ENCODE assay signal across 8 cellular contexts in genomic region chr12:79174656-79175055, GRCh38.
DNase-seq lines count a peak whose midpoint lies in the region; ATAC-seq, FAIRE-seq and TF ChIP-seq lines count a peak whose summit lies in the region.

No MANE protein-coding gene starts in this region.

- H3K4me3 Mint-ChIP-seq in activated CD4-positive, alpha-beta T cell treated with anti-CD3 and anti-CD28 coated beads, Interleukin-2, amount 10 ng/mL, durations not matched to agents 24 days and 14 days: no peak overlapping the region

- ATAC-seq in GM21526 (IDR thresholded peaks at IDR 0.05; ENCODE audit: low FRiP score, unreplicated experiment): peak; percentile 74

- H3K27ac Mint-ChIP-seq in activated CD4-positive, alpha-beta T cell treated with anti-CD3 and anti-CD28 coated beads, Interleukin-2, amount 10 ng/mL, durations not matched to agents 24 days and 14 days: no peak overlapping the region

- no peak for FAIRE-seq in HTR-8/SVneo (lab: Jason Lieb, UNC)

- H3K27me3 Mint-ChIP-seq in activated CD4-positive, alpha-beta T cell treated with anti-CD3 and anti-CD28 coated beads, Interleukin-2, amount 10 ng/mL, durations not matched to agents 24 days and 14 days: no peaks in the 10 kb centered on the region

- peak; percentile 35 for DNase-seq in EH (ENCODE audit: low read depth)
- DNase-seq in LoVo (ENCODE audit: low spot score): peak; percentile 41
- DNase-seq in dermis blood vessel endothelial cell: peak; percentile 87
- DNase-seq in skeletal muscle cell (ENCODE audit: low read depth): peak; percentile 33
- no peak for DNase-seq in HTR-8/SVneo (ENCODE audit: insufficient read length, low spot score)
- DNase-seq in activated CD4-positive, alpha-beta T cell treated with anti-CD3 and anti-CD28 coated beads, Interleukin-2, amount 10 ng/mL, durations not matched to agents 24 days and 14 days: no peak
- no peak for DNase-seq in esophagus squamous epithelium (lab: John Stamatoyannopoulos, UW)

- H3K4me1 ChIP-seq in esophagus squamous epithelium: no peaks in the 10 kb centered on the region

- TF ChIP-seq CTCF in esophagus squamous epithelium (IDR thresholded peaks at IDR 0.05): no peak

- H3K27me3 ChIP-seq in esophagus squamous epithelium: no peaks in the 10 kb centered on the region

- no peaks in the 10 kb centered on the region for H3K9me3 ChIP-seq in esophagus squamous epithelium

- no peak overlapping the region for H3K27ac ChIP-seq in esophagus squamous epithelium

- no peaks in the 10 kb centered on the region for H3K9me3 Mint-ChIP-seq in activated CD4-positive, alpha-beta T cell treated with anti-CD3 and anti-CD28 coated beads, Interleukin-2, amount 10 ng/mL, durations not matched to agents 24 days and 14 days

- H3K4me3 ChIP-seq in skeletal muscle cell (ENCODE audit: low read depth, low read length) (no peak overlapping the region), esophagus squamous epithelium (no peak overlapping the region)

- H3K36me3 ChIP-seq in esophagus squamous epithelium: no peaks in the 10 kb centered on the region

- no peaks in the 10 kb centered on the region for H3K36me3 Mint-ChIP-seq in activated CD4-positive, alpha-beta T cell treated with anti-CD3 and anti-CD28 coated beads, Interleukin-2, amount 10 ng/mL, durations not matched to agents 24 days and 14 days (ENCODE audit: low read depth)

- no peaks in the 10 kb centered on the region for H3K4me1 Mint-ChIP-seq in activated CD4-positive, alpha-beta T cell treated with anti-CD3 and anti-CD28 coated beads, Interleukin-2, amount 10 ng/mL, durations not matched to agents 24 days and 14 days

- TF ChIP-seq POLR2A in esophagus squamous epithelium (IDR thresholded peaks at IDR 0.05): no peak

- WGBS in esophagus squamous epithelium, 2 donors: 7 to 14% methylated on average over 1 of the region's 1 CpG

- intact Hi-C loops in activated CD4-positive, alpha-beta T cell treated with anti-CD3 and anti-CD28 coated beads, Interleukin-2, amount 10 ng/mL, durations not matched to agents 24 days and 14 days (cut with micrococcal nuclease): no loop called here
- intact Hi-C loops in esophagus squamous epithelium (cut with DNase I): no loop called here

Comparison
In these comparisons a context has a peak if more than half of its experiments do, and no peak if none do; other contexts are left out.
1. DNase-seq: peak in EH (single experiment), LoVo (single experiment), dermis blood vessel endothelial cell (single experiment) and skeletal muscle cell (single experiment); none in HTR-8/SVneo (single experiment), activated CD4-positive, alpha-beta T cell treated with anti-CD3 and anti-CD28 coated beads, Interleukin-2, amount 10 ng/mL, durations not matched to agents 24 days and 14 days (single experiment) and esophagus squamous epithelium (single experiment).